1 cellular context compared by ENCODE assay signal in genomic region chr13:61664821-61665705, GRCh38.
TF ChIP-seq lines count a peak whose summit lies in the region.

No MANE protein-coding gene starts in this region.

TF ChIP-seq in HepG2, 621 proteins besides CTCF, POLR2A, EP300 and RAD21 (continued from another document and continues in another):
- TF ChIP-seq E2F5 (CRISPR knock-in tag; conservative IDR thresholded peaks at IDR 0.05) = no peak
- TF ChIP-seq TFDP2 (CRISPR knock-in tag; IDR thresholded peaks at IDR 0.05) = 0 out of 2 replicates have a peak, but pooled peaks have one; percentile 47
- peak; percentile 84 for TF ChIP-seq PBX2 (CRISPR knock-in tag; IDR thresholded peaks at IDR 0.05)
- TF ChIP-seq SMYD3 (CRISPR knock-in tag; IDR thresholded peaks at IDR 0.05) = no peak
- peak; percentile 83 for TF ChIP-seq SKIL (CRISPR knock-in tag; IDR thresholded peaks at IDR 0.05; ENCODE audit: borderline replicate concordance)
- TF ChIP-seq REST (IDR thresholded peaks at IDR 0.05; ENCODE audit: borderline replicate concordance in 1 of 2, low read depth in 1 of 2, low read length in 2 of 2) = peak in 1 of 2 experiments; percentile 15; a peak in 1 of 4 replicates
- no peak for TF ChIP-seq ZNF335 (CRISPR knock-in tag; IDR thresholded peaks at IDR 0.05)
- TF ChIP-seq ZBTB4 (CRISPR knock-in tag; IDR thresholded peaks at IDR 0.05; ENCODE audit: borderline replicate concordance) = 0 out of 2 replicates have a peak, but pooled peaks have one; percentile 45
- peak; percentile 65; the same call in 1 of the 2 replicates for TF ChIP-seq MTA1 (CRISPR knock-in tag; IDR thresholded peaks at IDR 0.05; ENCODE audit: borderline replicate concordance)
- TF ChIP-seq CAMTA2 (CRISPR knock-in tag; IDR thresholded peaks at IDR 0.05; ENCODE audit: borderline replicate concordance) = no peak
- peak; percentile 100 for TF ChIP-seq ZSCAN31 (CRISPR knock-in tag; IDR thresholded peaks at IDR 0.05; ENCODE audit: low read depth)
- peak; percentile 85 for TF ChIP-seq HNF4A (CRISPR knock-in tag; IDR thresholded peaks at IDR 0.05)
- peak; percentile 68; the same call in 1 of the 2 replicates for TF ChIP-seq TARDBP (CRISPR knock-in tag; IDR thresholded peaks at IDR 0.05)
- TF ChIP-seq ZNF652 (CRISPR knock-in tag; IDR thresholded peaks at IDR 0.05; ENCODE audit: borderline replicate concordance, low read depth) = peak; percentile 94
- TF ChIP-seq ZNF710 (CRISPR knock-in tag; IDR thresholded peaks at IDR 0.05; ENCODE audit: borderline replicate concordance) = peak; percentile 47; the same call in 1 of the 2 replicates
- 0 out of 2 replicates have a peak, but pooled peaks have one; percentile 2 for TF ChIP-seq PRMT3 (CRISPR knock-in tag; IDR thresholded peaks at IDR 0.05; ENCODE audit: borderline replicate concordance, low read depth)
- TF ChIP-seq ZNF850 (CRISPR knock-in tag; conservative IDR thresholded peaks at IDR 0.05) = no peak
- peak; percentile 88 for TF ChIP-seq ERF (CRISPR knock-in tag; IDR thresholded peaks at IDR 0.05)
- TF ChIP-seq ZNF333 (CRISPR knock-in tag; IDR thresholded peaks at IDR 0.05; ENCODE audit: borderline replicate concordance) = no peak
- no peak for TF ChIP-seq TEAD2 (CRISPR knock-in tag; IDR thresholded peaks at IDR 0.05)
- TF ChIP-seq ZNF670 (CRISPR knock-in tag; IDR thresholded peaks at IDR 0.05; ENCODE audit: borderline replicate concordance) = peak; percentile 78; the same call in 1 of the 2 replicates
- peak; percentile 47; the same call in 1 of the 2 replicates for TF ChIP-seq ZNF232 (CRISPR knock-in tag; IDR thresholded peaks at IDR 0.05; ENCODE audit: borderline replicate concordance)
- no peak for TF ChIP-seq ZNF383 (CRISPR knock-in tag; IDR thresholded peaks at IDR 0.05; ENCODE audit: borderline replicate concordance)
- TF ChIP-seq EHMT2 (IDR thresholded peaks at IDR 0.05; ENCODE audit: borderline replicate concordance, low read depth, low read length) = peak; percentile 29; the same call in 1 of the 2 replicates
- TF ChIP-seq HIC2 (CRISPR knock-in tag; IDR thresholded peaks at IDR 0.05; ENCODE audit: low read depth) = peak; percentile 65; the same call in 1 of the 2 replicates
- no peak for TF ChIP-seq ELF4 (CRISPR knock-in tag; IDR thresholded peaks at IDR 0.05; ENCODE audit: borderline replicate concordance)
- peak; percentile 65 for TF ChIP-seq RXRA (CRISPR knock-in tag; IDR thresholded peaks at IDR 0.05)
- TF ChIP-seq ZNF331 (CRISPR knock-in tag; IDR thresholded peaks at IDR 0.05) = peak; percentile 74; the same call in 1 of the 2 replicates
- TF ChIP-seq ZNF878 (CRISPR knock-in tag; IDR thresholded peaks at IDR 0.05) = peak; percentile 86; the same call in 1 of the 2 replicates
- TF ChIP-seq ZNF441 (CRISPR knock-in tag; IDR thresholded peaks at IDR 0.05; ENCODE audit: borderline replicate concordance) = peak; percentile 71; the same call in 1 of the 2 replicates
- TF ChIP-seq HDAC6 (IDR thresholded peaks at IDR 0.05; ENCODE audit: low read depth, low read length) = no peak
- no peak for TF ChIP-seq ZBTB1 (CRISPR knock-in tag; IDR thresholded peaks at IDR 0.05; ENCODE audit: borderline replicate concordance)
- TF ChIP-seq KLF16 (CRISPR knock-in tag; IDR thresholded peaks at IDR 0.05) = peak in 1 of 2 experiments; percentile 82; a peak in 2 of 4 replicates
- no peak for TF ChIP-seq ZNF564 (CRISPR knock-in tag; IDR thresholded peaks at IDR 0.05)
- TF ChIP-seq ZNF143 (CRISPR knock-in tag; IDR thresholded peaks at IDR 0.05) = no peak
- TF ChIP-seq ATF4 (CRISPR knock-in tag; IDR thresholded peaks at IDR 0.05) = peak in 1 of 2 experiments; percentile 73; a peak in 2 of 4 replicates
- no peak for TF ChIP-seq PTBP1 (IDR thresholded peaks at IDR 0.05; ENCODE audit: low read depth, low read length, poor library complexity, severe bottlenecking)
- peak; percentile 79 for TF ChIP-seq LCORL (IDR thresholded peaks at IDR 0.05)
- TF ChIP-seq LCORL (CRISPR knock-in tag; IDR thresholded peaks at IDR 0.05) = peak; percentile 56
